ENCODE assay signal across 19 cellular contexts in genomic region chr2:189162566-189162965, GRCh38.
"Had no signal": no experiment of that assay in that cellular context is flagged by ENCODE, and none has a peak within 500 bp of the region (broad histone marks: within the 10 kb centered on the region; RNA-seq: fewer than 3 reads in every experiment).

No MANE protein-coding gene starts in this region.

- H3K9me3 ChIP-seq: gastroesophageal sphincter, heart left ventricle, transverse colon, vagina had no signal

- H3K27me3 ChIP-seq: gastroesophageal sphincter, heart left ventricle, transverse colon, vagina had no signal

- H3K27ac Mint-ChIP-seq: activated CD4-positive, alpha-beta T cell treated with anti-CD3 and anti-CD28 coated beads for 36 hours; activated CD8-positive, alpha-beta T cell treated with anti-CD3 and anti-CD28 coated beads for 36 hours; activated naive CD4-positive, alpha-beta T cell treated with anti-CD3 and anti-CD28 coated beads for 36 hours; immature natural killer cell; memory B cell; natural killer cell had no signal

- H3K27ac ChIP-seq: vagina had no signal

- H3K36me3 Mint-ChIP-seq: immature natural killer cell, memory B cell, natural killer cell had no signal

- ATAC-seq: activated CD4-positive, alpha-beta T cell treated with anti-CD3 and anti-CD28 coated beads for 36 hours; activated CD8-positive, alpha-beta T cell treated with anti-CD3 and anti-CD28 coated beads for 36 hours; esophagus mucosa; gastroesophageal sphincter; heart left ventricle; natural killer cell; stimulated activated naive CD8-positive, alpha-beta T cell treated with anti-CD3 and anti-CD28 coated beads, Interleukin-15, Interleukin-2, amounts not matched to agents 100 U/mL and 50 U/mL, for 24 hours had no signal

- H3K9me3 Mint-ChIP-seq: activated CD8-positive, alpha-beta T cell treated with anti-CD3 and anti-CD28 coated beads for 36 hours; activated naive CD4-positive, alpha-beta T cell treated with anti-CD3 and anti-CD28 coated beads for 36 hours; central memory CD8-positive, alpha-beta T cell; memory B cell had no signal

- DNase-seq: activated CD4-positive, alpha-beta T cell treated with anti-CD3 and anti-CD28 coated beads for 36 hours; activated CD8-positive, alpha-beta T cell treated with anti-CD3 and anti-CD28 coated beads for 36 hours; activated naive CD4-positive, alpha-beta T cell treated with anti-CD3 and anti-CD28 coated beads for 36 hours; activated T-cell treated with anti-CD3 and anti-CD28 coated beads, Interleukin-2, amount 50 U/mL, for 1 hour; anterior cingulate cortex; heart left ventricle; immature natural killer cell; natural killer cell; retina; stimulated activated naive CD8-positive, alpha-beta T cell treated with anti-CD3 and anti-CD28 coated beads, Interleukin-15, Interleukin-2, amounts not matched to agents 100 U/mL and 50 U/mL, for 24 hours; SW 1271; T-helper 2 cell; transverse colon had no signal

- H3K27me3 Mint-ChIP-seq: activated CD4-positive, alpha-beta T cell treated with anti-CD3 and anti-CD28 coated beads for 36 hours; activated CD8-positive, alpha-beta T cell treated with anti-CD3 and anti-CD28 coated beads for 36 hours; central memory CD8-positive, alpha-beta T cell; memory B cell had no signal

- H3K4me1 Mint-ChIP-seq: activated CD4-positive, alpha-beta T cell treated with anti-CD3 and anti-CD28 coated beads for 36 hours; central memory CD8-positive, alpha-beta T cell; immature natural killer cell; memory B cell; natural killer cell had no signal

- H3K36me3 ChIP-seq: gastroesophageal sphincter, heart left ventricle, transverse colon, vagina had no signal

- H3K4me3 Mint-ChIP-seq: activated CD4-positive, alpha-beta T cell treated with anti-CD3 and anti-CD28 coated beads for 36 hours; activated CD8-positive, alpha-beta T cell treated with anti-CD3 and anti-CD28 coated beads for 36 hours; activated naive CD4-positive, alpha-beta T cell treated with anti-CD3 and anti-CD28 coated beads for 36 hours; central memory CD8-positive, alpha-beta T cell; immature natural killer cell; memory B cell; natural killer cell had no signal

- H3K4me3 ChIP-seq: coronary artery, gastroesophageal sphincter, heart left ventricle, transverse colon, vagina had no signal
